Comparison of ENCODE assay signal across 2 cellular contexts in the genomic region with DNA sequence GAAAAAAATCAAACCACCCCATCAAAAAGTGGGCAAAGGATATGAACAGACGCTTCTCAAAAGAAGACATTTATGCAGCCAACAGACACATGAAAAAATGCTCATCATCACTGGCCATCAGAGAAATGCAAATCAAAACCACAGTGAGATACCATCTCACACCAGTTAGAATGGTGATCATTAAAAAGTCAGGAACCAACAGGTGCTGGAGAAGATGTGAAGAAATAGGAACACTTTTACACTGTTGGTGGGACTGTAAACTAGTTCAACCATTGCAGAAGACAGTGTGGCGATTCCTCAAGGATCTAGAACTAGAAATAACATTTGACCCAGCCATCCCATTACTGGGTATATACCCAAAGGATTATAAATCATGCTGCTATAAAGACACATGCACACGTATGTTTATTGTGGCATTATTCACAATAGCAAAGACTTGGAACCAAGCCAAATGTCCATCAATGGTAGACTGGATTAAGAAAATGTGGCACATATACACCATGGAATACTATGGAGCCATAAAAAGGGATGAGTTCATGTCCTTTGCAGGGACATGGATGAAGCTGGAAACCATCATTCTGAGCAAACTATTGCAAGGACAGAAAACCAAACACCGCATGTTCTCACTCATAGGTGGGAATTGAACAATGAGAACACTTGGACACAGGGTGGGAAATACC. TPM values are rescaled to one million over a fixed set of nuclear protein-coding genes. Genes with fewer than 3 reads are reported as not detected.
"Had no signal": no experiment of that assay in that cellular context is flagged by ENCODE, and none has a peak within 500 bp of the region (broad histone marks: within the 10 kb centered on the region; RNA-seq: fewer than 3 reads in every experiment).

No MANE protein-coding gene starts in this region.

RNA-seq across cellular contexts. Expression of a gene that starts 41.8 kb away (rescaled TPM):
- total RNA-seq: ascending aorta, body of pancreas had no signal
